ENCODE assay signal across 8 cellular contexts in the genomic region with DNA sequence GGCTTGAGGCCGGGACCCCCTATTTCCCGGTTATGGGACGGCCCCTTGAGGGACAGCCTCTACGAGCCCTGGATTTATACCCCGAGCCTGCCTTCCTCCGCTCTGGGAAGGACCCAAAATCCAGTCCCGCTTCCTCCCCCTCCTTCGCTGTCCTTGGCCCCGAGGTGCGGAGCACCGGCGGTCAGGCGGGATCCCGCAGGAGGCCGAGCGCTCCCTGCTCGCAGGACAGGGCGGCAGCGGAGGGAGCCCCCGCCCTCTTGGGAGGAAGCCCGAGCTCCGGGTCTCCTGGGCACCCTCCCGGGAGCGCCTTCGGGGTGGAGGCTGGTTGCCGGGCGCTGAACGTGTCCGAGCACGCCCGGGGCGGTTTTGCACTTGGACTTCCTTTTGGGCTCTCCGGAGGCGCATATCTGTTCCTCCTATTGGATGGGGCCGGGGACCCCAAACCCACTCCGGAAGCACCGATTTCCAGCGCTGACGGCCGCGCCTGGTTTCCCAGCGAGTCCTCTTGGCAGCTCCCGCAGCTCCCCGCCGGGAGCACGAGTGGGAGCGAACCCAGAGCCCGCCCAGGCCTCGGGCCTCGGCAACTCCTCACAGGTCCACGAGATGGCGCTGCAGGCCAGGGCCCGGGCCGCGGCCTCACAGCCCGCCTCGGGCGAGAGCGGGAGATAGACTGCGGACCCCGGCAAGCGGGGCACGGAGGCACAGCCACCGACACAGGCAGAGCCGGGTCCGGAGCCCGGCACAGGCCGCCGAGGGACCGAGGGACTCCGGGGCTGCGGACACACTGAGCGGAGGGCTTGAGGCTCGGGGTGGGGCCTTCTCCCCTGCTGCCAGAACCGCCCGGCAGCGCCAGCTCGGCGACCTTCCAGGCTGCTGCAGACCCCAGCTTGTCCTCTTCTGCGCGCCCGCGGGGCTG. TPM values are rescaled to one million over a fixed set of nuclear protein-coding genes. Genes with fewer than 3 reads are reported as not detected.
A peak's percentile ranks its signal among the peaks of the same experiment; 100 is the strongest.
DNase-seq lines count a peak whose midpoint lies in the region; ATAC-seq, FAIRE-seq and TF ChIP-seq lines count a peak whose summit lies in the region.

No MANE protein-coding gene starts in this region.

- no peaks in the 10 kb centered on the region for H3K36me3 ChIP-seq in astrocyte (ENCODE audit: insufficient read depth, low read length)
- H3K36me3 ChIP-seq in hepatocyte (replicated peaks; ENCODE audit: insufficient read depth, low read depth) = no peaks in the 10 kb centered on the region

- no peak for FAIRE-seq in astrocyte (lab: Jason Lieb, UNC)

- peak; percentile 94 for DNase-seq in GM10266 (ENCODE audit: extremely low spot score)
- peak; percentile 37 for DNase-seq in NCI-H1048 (lab: John Stamatoyannopoulos, UW)
- peak; percentile 59 to 73 (median 69) for DNase-seq in T-helper 2 cell
- peak; percentile 70 for DNase-seq in astrocyte (ENCODE audit: low read depth)
- peak; percentile 93 for DNase-seq in hepatocyte (ENCODE audit: low spot score)
- DNase-seq in retinal pigment epithelial cell (ENCODE audit: low read depth) = no peak
- no peak for DNase-seq in H4 (ENCODE audit: low spot score)

- TF ChIP-seq CTCF in GM10266 (IDR thresholded peaks at IDR 0.05; ENCODE audit: control insufficient read depth, insufficient read depth, low read depth, missing control alignments) (peak; percentile 98), astrocyte (IDR thresholded peaks at IDR 0.05; ENCODE audit: insufficient read depth, low read depth, low read length) (peak; percentile 61), hepatocyte (IDR thresholded peaks at IDR 0.05; ENCODE audit: poor library complexity) (peak; percentile 96), retinal pigment epithelial cell (conservative IDR thresholded peaks at IDR 0.05; ENCODE audit: low read depth, low read length) (peak; percentile 92)

- peak overlapping the region; percentile 41 for H3K27ac ChIP-seq in astrocyte (ENCODE audit: low read depth, low read length)
- H3K27ac ChIP-seq in hepatocyte = peak overlapping the region; percentile 99

- H3K4me3 Mint-ChIP-seq in astrocyte (ENCODE audit: unreplicated experiment) = peak overlapping the region; percentile 62

- peaks cover 30% of the 10 kb centered on the region for H3K4me1 ChIP-seq in astrocyte (ENCODE audit: insufficient read depth, low read length)
- H3K4me1 ChIP-seq in hepatocyte (ENCODE audit: insufficient read depth) = peaks cover 42% of the 10 kb centered on the region

- no peaks in the 10 kb centered on the region for H3K9me3 ChIP-seq in astrocyte (ENCODE audit: insufficient read depth, low read depth, low read length)
- H3K9me3 ChIP-seq in hepatocyte (ENCODE audit: low read depth) = no peaks in the 10 kb centered on the region

- H3K9me3 Mint-ChIP-seq in astrocyte (ENCODE audit: unreplicated experiment) = no peaks in the 10 kb centered on the region

- H3K4me2 ChIP-seq in astrocyte (ENCODE audit: low read length) = peak overlapping the region; percentile 88
- peak overlapping the region; percentile 99 for H3K4me2 ChIP-seq in hepatocyte

- H3K9ac ChIP-seq in astrocyte (ENCODE audit: low read length) = peak overlapping the region; percentile 79

- H3K27me3 ChIP-seq in astrocyte (ENCODE audit: insufficient read depth, low read length) = peaks cover 3% of the 10 kb centered on the region
- H3K27me3 ChIP-seq in hepatocyte = peaks cover 16% of the 10 kb centered on the region

- whole genome bisulfite sequencing in hepatocyte (ENCODE audit: low lambda C conversion rate, missing lambda C conversion rate) = under 1% methylated on average over 60 of the region's 83 CpGs

- H3K4me3 ChIP-seq in astrocyte (ENCODE audit: insufficient read depth, low read depth, low read length) (peak overlapping the region; percentile 58), hepatocyte (peak overlapping the region; percentile 76), retinal pigment epithelial cell (ENCODE audit: low read length) (peak overlapping the region; percentile 52)

- no peak overlapping the region for H3K27ac Mint-ChIP-seq in astrocyte (ENCODE audit: unreplicated experiment)

- H4K20me1 ChIP-seq in astrocyte (ENCODE audit: insufficient read depth, low read length) (peaks cover 8% of the 10 kb centered on the region), hepatocyte (ENCODE audit: insufficient read depth, poor library complexity, severe bottlenecking) (no peaks in the 10 kb centered on the region)

- ATAC-seq in HG02588 (IDR thresholded peaks at IDR 0.05; ENCODE audit: unreplicated experiment) = peak; percentile 70

- peak overlapping the region; percentile 89 for H2AFZ ChIP-seq in astrocyte (ENCODE audit: low read depth, low read length)
- H2AFZ ChIP-seq in hepatocyte = peak overlapping the region; percentile 93

- H3K4me1 Mint-ChIP-seq in astrocyte (ENCODE audit: low read depth, unreplicated experiment) = peaks cover 10% of the 10 kb centered on the region

- peaks cover under 1% of the 10 kb centered on the region for H3K36me3 Mint-ChIP-seq in astrocyte (ENCODE audit: low read depth, unreplicated experiment)

- peaks cover 36% of the 10 kb centered on the region for H3K27me3 Mint-ChIP-seq in astrocyte (ENCODE audit: low read depth, unreplicated experiment)

- H3K79me2 ChIP-seq in astrocyte (ENCODE audit: insufficient read depth, low read length) (peaks cover 6% of the 10 kb centered on the region), hepatocyte (peaks cover 37% of the 10 kb centered on the region)

- no peaks in the 10 kb centered on the region for H3K9me2 ChIP-seq in hepatocyte (replicated peaks; ENCODE audit: insufficient read depth)

RNA-seq across cellular contexts. Expression of gene TBX2, which starts 12.6 kb away (rescaled TPM):
- 0.50 and 0.53 TPM in 2 replicates for total RNA-seq in astrocyte
- 17.9 and 19.6 TPM in 2 replicates for total RNA-seq in hepatocyte
- polyA plus RNA-seq in hepatocyte = 27.5 and 29.3 TPM in 2 replicates
- 0.95 and 1.5 TPM in 2 replicates for total RNA-seq in H4 (2014; rRNA removed; shearing (Covaris generic))

RNA-seq across cellular contexts. Expression of gene TBX4, which starts 40.0 kb away (rescaled TPM):
- total RNA-seq in astrocyte = 0.14 TPM in 1 of 2 replicates, not detected in the other
- total RNA-seq in hepatocyte = 15.4 and 36.2 TPM in 2 replicates
- polyA plus RNA-seq in hepatocyte = 11.6 and 13.9 TPM in 2 replicates
- total RNA-seq in H4 (2014; rRNA removed; shearing (Covaris generic)) = not detected in 2 replicates

Comparison
In these comparisons a context has a peak if more than half of its experiments do, and no peak if none do; other contexts are left out.
1. DNase-seq: peak in GM10266 (single experiment), NCI-H1048 (single experiment), T-helper 2 cell (5 of 5), astrocyte (single experiment) and hepatocyte (single experiment); none in retinal pigment epithelial cell (single experiment) and H4 (single experiment).
2. RNA of gene TBX4, which starts 40.0 kb away (total RNA-seq): 15.4 to 36.2 TPM in hepatocyte; 0.14 TPM in astrocyte and not detected in H4; every median in the first group is over 10 times any median in the second.
3. Peak in every context shown above with its lines, with median percentiles within 50 percentile points of each other: CTCF ChIP-seq and H3K4me3 ChIP-seq.